ENCODE assay signal across 8 cellular contexts in the genomic region with DNA sequence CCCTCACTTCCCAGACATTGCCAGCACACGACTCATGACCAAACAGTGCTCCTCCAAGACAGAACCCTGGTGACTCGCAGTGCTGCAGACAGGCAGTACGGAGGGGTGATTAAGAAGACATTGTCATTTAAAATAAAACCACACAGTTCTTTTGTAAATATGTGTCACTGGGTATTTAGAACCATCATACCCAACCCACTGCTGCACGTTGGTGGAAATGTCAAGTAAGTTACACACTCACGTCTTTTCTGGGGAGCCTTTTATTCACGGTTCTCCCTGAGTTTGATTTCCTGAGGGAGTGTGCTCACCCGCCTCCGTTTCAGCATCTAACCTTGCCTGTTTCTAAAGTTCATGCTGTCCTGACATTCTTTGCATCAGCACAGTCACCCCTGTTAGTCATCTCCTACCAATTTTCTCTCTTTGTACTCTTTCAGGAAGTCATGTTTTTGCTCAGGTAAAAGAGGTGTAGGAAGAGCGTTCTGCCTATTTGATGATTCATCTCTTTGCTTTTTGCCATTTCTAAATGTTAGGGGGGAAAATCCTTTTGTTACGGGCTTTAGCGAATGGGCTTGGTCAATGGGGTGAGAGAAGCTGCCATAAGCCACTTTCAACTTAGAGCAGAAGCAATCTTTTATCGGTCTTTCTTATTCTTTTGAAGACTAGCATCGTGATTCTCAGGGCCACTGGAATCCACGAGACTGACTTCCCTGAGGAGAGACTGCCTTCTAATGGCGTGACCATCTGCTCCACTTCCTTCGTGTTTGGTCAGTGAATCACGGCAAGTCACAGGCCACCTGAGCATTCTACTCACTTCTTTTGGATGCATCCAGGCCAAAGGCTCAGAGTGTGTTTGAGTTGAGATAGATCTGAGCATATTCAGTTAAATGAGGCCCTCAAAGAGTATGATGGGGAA.
DNase-seq lines count a peak whose midpoint lies in the region; ATAC-seq and TF ChIP-seq lines count a peak whose summit lies in the region.

No MANE protein-coding gene starts in this region.

- CTCF ChIA-PET in activated B cell treated with CpG ODN at 0.5 μM for 24 hours (lab: Charles Lee), result no interaction called here

- POLR2A ChIA-PET in activated B cell treated with CpG ODN at 0.5 μM for 24 hours (lab: Charles Lee), result no interaction called here

- H3K9me3 Mint-ChIP-seq in activated B cell treated with CpG ODN at 0.5 μM for 24 hours, result no peaks in the 10 kb centered on the region
- no peaks in the 10 kb centered on the region for H3K9me3 Mint-ChIP-seq in dendritic cell treated with granulocyte-macrophage colony-stimulating factor and Interleukin-4, amounts not matched to agents 40 ng/mL and 50 ng/mL, for 4 days

- TF ChIP-seq CTCF in activated B cell treated with CpG ODN at 0.5 μM for 24 hours (IDR thresholded peaks at IDR 0.05), result no peak

- peaks cover 99% of the 10 kb centered on the region for H3K4me1 Mint-ChIP-seq in activated B cell treated with CpG ODN at 0.5 μM for 24 hours
- peaks cover 75% of the 10 kb centered on the region for H3K4me1 Mint-ChIP-seq in dendritic cell treated with granulocyte-macrophage colony-stimulating factor and Interleukin-4, amounts not matched to agents 40 ng/mL and 50 ng/mL, for 4 days (ENCODE audit: low read depth)

- H3K4me3 Mint-ChIP-seq in activated B cell treated with CpG ODN at 0.5 μM for 24 hours, result peak overlapping the region; percentile 11
- no peak overlapping the region for H3K4me3 Mint-ChIP-seq in dendritic cell treated with granulocyte-macrophage colony-stimulating factor and Interleukin-4, amounts not matched to agents 40 ng/mL and 50 ng/mL, for 4 days

- no peaks in the 10 kb centered on the region for H3K27me3 Mint-ChIP-seq in activated B cell treated with CpG ODN at 0.5 μM for 24 hours
- H3K27me3 Mint-ChIP-seq in dendritic cell treated with granulocyte-macrophage colony-stimulating factor and Interleukin-4, amounts not matched to agents 40 ng/mL and 50 ng/mL, for 4 days, result peaks cover 2% of the 10 kb centered on the region

- intact Hi-C loops in activated B cell treated with CpG ODN at 0.5 μM for 24 hours (cut with micrococcal nuclease), result loop anchor here (2.0 to 10.0 kb wide), 4 partner anchors 134 to 1392 kb away; a partner anchor contains a TSS
- intact Hi-C loops in dendritic cell treated with granulocyte-macrophage colony-stimulating factor and Interleukin-4, amounts not matched to agents 40 ng/mL and 50 ng/mL, for 4 days (cut with micrococcal nuclease), result no loop called here

- peak overlapping the region; percentile 76 for H3K27ac Mint-ChIP-seq in activated B cell treated with CpG ODN at 0.5 μM for 24 hours
- H3K27ac Mint-ChIP-seq in dendritic cell treated with granulocyte-macrophage colony-stimulating factor and Interleukin-4, amounts not matched to agents 40 ng/mL and 50 ng/mL, for 4 days, result peak overlapping the region; percentile 75

- DNase-seq in activated B cell treated with CpG ODN at 0.5 μM for 24 hours, result no peak
- DNase-seq in stimulated activated CD4-positive, alpha-beta T cell treated with anti-CD3 and anti-CD28 coated beads, Interleukin-4, amount 100 ng/mL, for 24 hours, result peak; percentile 82
- no peak for DNase-seq in NK-92 (lab: John Stamatoyannopoulos, UW; ENCODE audit: unreplicated experiment)
- no peak for DNase-seq in NCI-H524 (lab: John Stamatoyannopoulos, UW)
- DNase-seq in iPS-NIHi11 (ENCODE audit: low spot score), result no peak
- DNase-seq in COLO668 (lab: John Stamatoyannopoulos, UW; ENCODE audit: unreplicated experiment), result no peak

- ATAC-seq in GM18907 (IDR thresholded peaks at IDR 0.05; ENCODE audit: unreplicated experiment) (peak; percentile 32), activated B cell treated with CpG ODN at 0.5 μM for 24 hours (ENCODE audit: low read depth) (peak; percentile 25)

- no peaks in the 10 kb centered on the region for H3K36me3 Mint-ChIP-seq in activated B cell treated with CpG ODN at 0.5 μM for 24 hours (ENCODE audit: low read depth)
- H3K36me3 Mint-ChIP-seq in dendritic cell treated with granulocyte-macrophage colony-stimulating factor and Interleukin-4, amounts not matched to agents 40 ng/mL and 50 ng/mL, for 4 days (ENCODE audit: low read depth), result no peaks in the 10 kb centered on the region
